ENCODE assay signal across 8 cellular contexts in the genomic region with DNA sequence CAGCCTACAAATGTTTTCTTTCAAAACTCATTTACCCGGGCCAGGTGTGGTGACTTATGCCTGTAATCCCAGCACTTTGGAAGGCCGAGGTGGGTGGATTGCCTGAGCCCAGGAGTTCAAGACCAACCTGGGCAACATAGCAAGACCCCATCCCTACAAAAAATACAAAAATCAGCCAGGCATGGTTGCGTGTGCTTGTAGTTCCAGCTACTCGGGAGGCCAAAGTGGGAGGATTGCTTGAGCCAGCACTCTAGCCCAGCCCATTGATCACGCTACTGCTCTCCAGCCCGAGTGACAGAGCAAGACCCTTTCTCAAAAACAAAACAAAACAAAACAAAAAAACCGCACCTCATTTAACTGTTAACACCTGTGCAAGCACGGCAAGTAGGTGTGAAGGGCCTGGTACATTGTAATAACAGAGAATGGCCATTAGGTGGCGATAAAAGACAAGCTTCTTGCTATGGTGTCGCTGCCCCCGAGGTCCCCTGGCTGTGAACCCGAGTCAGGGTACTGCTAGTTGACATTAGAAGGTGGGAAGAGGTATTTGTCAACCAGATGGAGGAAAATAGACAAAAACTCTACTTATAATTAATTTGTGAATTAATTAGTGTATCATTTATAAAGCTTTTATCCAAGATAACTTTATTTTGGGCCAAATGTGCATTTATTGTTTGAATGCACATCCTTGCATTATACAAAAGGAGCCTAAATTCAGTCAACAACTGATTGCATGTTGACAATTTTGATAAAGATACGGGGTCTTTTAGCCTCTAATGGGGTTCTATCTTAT.
DNase-seq lines count a peak whose midpoint lies in the region; ATAC-seq and TF ChIP-seq lines count a peak whose summit lies in the region.

No MANE protein-coding gene starts in this region.

- intact Hi-C loops in lower lobe of right lung (cut with DNase I) = loop anchor here (5.0 kb wide), 1 partner anchor 194 kb away; no protein-coding TSS in a partner anchor

- ATAC-seq in HG03175 (IDR thresholded peaks at IDR 0.05; ENCODE audit: unreplicated experiment) (peak; percentile 76), lower lobe of right lung (peak; percentile 81 to 87)
- peak; percentile 56 to 59 for ATAC-seq in activated CD4-positive, CD25-positive, alpha-beta regulatory T cell treated with anti-CD3 and anti-CD28 coated beads, Interleukin-2, amount 50 U/mL, for 24 hours

- no peak overlapping the region for H3K4me3 ChIP-seq in lower lobe of right lung

- peak; percentile 87 for TF ChIP-seq CTCF in lower lobe of right lung (IDR thresholded peaks at IDR 0.05)

- peak; percentile 27 for DNase-seq in activated gamma-delta T cell treated with Interleukin-2 at 50 U/mL for 16 hours
- DNase-seq in activated gamma-delta T cell (lab: John Stamatoyannopoulos, UW) = no peak
- DNase-seq in NCI-H345 (lab: John Stamatoyannopoulos, UW) = peak; percentile 93
- DNase-seq in ecto neural progenitor cell (ENCODE audit: low spot score) = peak; percentile 73
- DNase-seq in lower lobe of right lung = no peak
- peak; percentile 5 to 19 for DNase-seq in stimulated activated CD8-positive, alpha-beta memory T cell treated with anti-CD3 and anti-CD28 coated beads, Interleukin-7, amount 100 ng/mL, for 4 hours (ENCODE audit: low read depth in 2 of 2)

- H3K9me3 ChIP-seq in lower lobe of right lung = no peaks in the 10 kb centered on the region

- H3K4me1 ChIP-seq in lower lobe of right lung = no peaks in the 10 kb centered on the region

- no peaks in the 10 kb centered on the region for H3K36me3 ChIP-seq in lower lobe of right lung

- no peaks in the 10 kb centered on the region for H3K27me3 ChIP-seq in lower lobe of right lung (ENCODE audit: low read depth)

- no peak overlapping the region for H3K27ac ChIP-seq in lower lobe of right lung

Comparison
In these comparisons a context has a peak if more than half of its experiments do, and no peak if none do; other contexts are left out.
1. DNase-seq: peak in activated gamma-delta T cell treated with Interleukin-2 at 50 U/mL for 16 hours (single experiment), NCI-H345 (single experiment), ecto neural progenitor cell (single experiment) and stimulated activated CD8-positive, alpha-beta memory T cell treated with anti-CD3 and anti-CD28 coated beads, Interleukin-7, amount 100 ng/mL, for 4 hours (2 of 2); none in activated gamma-delta T cell (single experiment) and lower lobe of right lung (single experiment).
2. Peak in every context shown above with its lines, with median percentiles within 50 percentile points of each other: ATAC-seq.